Comparison of ENCODE assay signal across 1 cellular context in the genomic region with DNA sequence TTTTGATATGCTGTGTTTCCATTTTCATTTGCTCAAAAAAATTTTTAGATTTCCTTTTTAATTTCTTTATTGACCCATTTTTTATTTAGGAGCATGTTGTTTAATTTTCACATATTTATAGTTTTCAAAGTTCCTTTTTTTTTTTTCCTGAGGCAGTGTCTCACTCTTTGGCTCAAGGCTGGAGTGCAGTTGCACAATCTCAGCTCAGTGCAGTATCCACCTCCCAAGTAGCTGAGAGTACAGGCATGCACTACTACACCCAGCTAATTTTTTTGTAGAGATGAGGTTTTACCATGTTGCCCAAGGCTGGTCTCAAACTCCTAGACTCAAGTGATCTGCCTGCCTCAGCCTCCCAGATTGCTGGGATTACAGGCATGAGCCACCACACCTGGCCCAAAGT.
TF ChIP-seq lines count a peak whose summit lies in the region.

No MANE protein-coding gene starts in this region.

TF ChIP-seq in SK-N-SH, 30 proteins besides CTCF, POLR2A, EP300 and RAD21 (continued from another document):
- TF ChIP-seq EZH2phosphoT487 (IDR thresholded peaks at IDR 0.05; ENCODE audit: borderline replicate concordance, low read depth): no peak
- TF ChIP-seq, protein P1, sequence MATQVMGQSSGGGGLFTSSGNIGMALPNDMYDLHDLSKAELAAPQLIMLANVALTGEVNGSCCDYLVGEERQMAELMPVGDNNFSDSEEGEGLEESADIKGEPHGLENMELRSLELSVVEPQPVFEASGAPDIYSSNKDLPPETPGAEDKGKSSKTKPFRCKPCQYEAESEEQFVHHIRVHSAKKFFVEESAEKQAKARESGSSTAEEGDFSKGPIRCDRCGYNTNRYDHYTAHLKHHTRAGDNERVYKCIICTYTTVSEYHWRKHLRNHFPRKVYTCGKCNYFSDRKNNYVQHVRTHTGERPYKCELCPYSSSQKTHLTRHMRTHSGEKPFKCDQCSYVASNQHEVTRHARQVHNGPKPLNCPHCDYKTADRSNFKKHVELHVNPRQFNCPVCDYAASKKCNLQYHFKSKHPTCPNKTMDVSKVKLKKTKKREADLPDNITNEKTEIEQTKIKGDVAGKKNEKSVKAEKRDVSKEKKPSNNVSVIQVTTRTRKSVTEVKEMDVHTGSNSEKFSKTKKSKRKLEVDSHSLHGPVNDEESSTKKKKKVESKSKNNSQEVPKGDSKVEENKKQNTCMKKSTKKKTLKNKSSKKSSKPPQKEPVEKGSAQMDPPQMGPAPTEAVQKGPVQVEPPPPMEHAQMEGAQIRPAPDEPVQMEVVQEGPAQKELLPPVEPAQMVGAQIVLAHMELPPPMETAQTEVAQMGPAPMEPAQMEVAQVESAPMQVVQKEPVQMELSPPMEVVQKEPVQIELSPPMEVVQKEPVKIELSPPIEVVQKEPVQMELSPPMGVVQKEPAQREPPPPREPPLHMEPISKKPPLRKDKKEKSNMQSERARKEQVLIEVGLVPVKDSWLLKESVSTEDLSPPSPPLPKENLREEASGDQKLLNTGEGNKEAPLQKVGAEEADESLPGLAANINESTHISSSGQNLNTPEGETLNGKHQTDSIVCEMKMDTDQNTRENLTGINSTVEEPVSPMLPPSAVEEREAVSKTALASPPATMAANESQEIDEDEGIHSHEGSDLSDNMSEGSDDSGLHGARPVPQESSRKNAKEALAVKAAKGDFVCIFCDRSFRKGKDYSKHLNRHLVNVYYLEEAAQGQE (IDR thresholded peaks at IDR 0.05; ENCODE audit: low read depth, low read length): no peak
- no peak for TF ChIP-seq USF1 (IDR thresholded peaks at IDR 0.05; ENCODE audit: borderline replicate concordance, low read depth)
- TF ChIP-seq SMC3 (IDR thresholded peaks at IDR 0.05; ENCODE audit: low read depth, low read length): no peak
- TF ChIP-seq RCOR1 (IDR thresholded peaks at IDR 0.05; ENCODE audit: low read length): no peak
- no peak for TF ChIP-seq FOXJ3 (CRISPR knock-in tag; IDR thresholded peaks at IDR 0.05)
- TF ChIP-seq CHD2 (IDR thresholded peaks at IDR 0.05; ENCODE audit: low read length, partially characterized antibody): no peak
- TF ChIP-seq RXRA (IDR thresholded peaks at IDR 0.05; ENCODE audit: borderline replicate concordance, low read depth): no peak
- no peak for TF ChIP-seq GATA2 (CRISPR knock-in tag; IDR thresholded peaks at IDR 0.05)
- no peak for TF ChIP-seq IRF3 (IDR thresholded peaks at IDR 0.05; ENCODE audit: low read depth, low read length)
- TF ChIP-seq YY1 (IDR thresholded peaks at IDR 0.05; ENCODE audit: low read depth): no peak
- TF ChIP-seq NRF1 (IDR thresholded peaks at IDR 0.05; ENCODE audit: low read depth, low read length): no peak
- no peak for TF ChIP-seq ELF1 (IDR thresholded peaks at IDR 0.05)
- TF ChIP-seq POLR2AphosphoS5 (IDR thresholded peaks at IDR 0.05; ENCODE audit: low read depth, low read length): no peak
- no peak for TF ChIP-seq FOXM1 (IDR thresholded peaks at IDR 0.05; ENCODE audit: low read depth)
